8 cellular contexts compared by ENCODE assay signal in genomic region chr6:158972241-158973233, GRCh38. TPM values are rescaled to one million over a fixed set of nuclear protein-coding genes. Genes with fewer than 3 reads are reported as not detected.
DNase-seq lines count a peak whose midpoint lies in the region; ATAC-seq, FAIRE-seq and TF ChIP-seq lines count a peak whose summit lies in the region.

No MANE protein-coding gene starts in this region.

- no peak overlapping the region for H2AFZ ChIP-seq in PC-3 (ENCODE audit: low read length)

- POLR2A ChIA-PET in PC-3 (lab: Charles Lee; ENCODE audit: unreplicated experiment) = no interaction called here
- POLR2A ChIA-PET in activated CD4-positive, alpha-beta T cell treated with anti-CD3 and anti-CD28 coated beads, Interleukin-2, amount 10 ng/mL, durations not matched to agents 7 days and 5 days (lab: Charles Lee) = interaction anchor here (0.6 kb wide), 1 partner anchor 313 kb away, joined by 3 read pairs; no protein-coding TSS in a partner anchor

- peaks cover 7% of the 10 kb centered on the region; the same call in 1 of the 2 replicates for H3K36me3 ChIP-seq in PC-3 (ENCODE audit: low read depth, low read length)

- no peaks in the 10 kb centered on the region for H3K27me3 Mint-ChIP-seq in effector memory CD8-positive, alpha-beta T cell
- no peaks in the 10 kb centered on the region for H3K27me3 Mint-ChIP-seq in memory B cell
- peaks cover 2% of the 10 kb centered on the region for H3K27me3 Mint-ChIP-seq in activated CD4-positive, alpha-beta T cell treated with anti-CD3 and anti-CD28 coated beads, Interleukin-2, amount 10 ng/mL, durations not matched to agents 7 days and 5 days

- H3K27ac ChIP-seq in PC-3 (ENCODE audit: low read length) = no peak overlapping the region

- H3K27ac Mint-ChIP-seq in effector memory CD8-positive, alpha-beta T cell = no peak overlapping the region
- H3K27ac Mint-ChIP-seq in memory B cell = peak overlapping the region; percentile 53
- H3K27ac Mint-ChIP-seq in activated CD4-positive, alpha-beta T cell treated with anti-CD3 and anti-CD28 coated beads, Interleukin-2, amount 10 ng/mL, durations not matched to agents 7 days and 5 days = no peak overlapping the region

- H3K79me2 ChIP-seq in PC-3 (ENCODE audit: low read length) = no peaks in the 10 kb centered on the region

- FAIRE-seq in HTR-8/SVneo (lab: Jason Lieb, UNC) = no peak

- no peaks in the 10 kb centered on the region for H3K27me3 ChIP-seq in PC-3 (ENCODE audit: low read length)

- H3K4me1 Mint-ChIP-seq in effector memory CD8-positive, alpha-beta T cell (ENCODE audit: low read depth in 2 of 2) = peaks cover 2 to 7% of the 10 kb centered on the region in 2 donors
- H3K4me1 Mint-ChIP-seq in memory B cell = no peaks in the 10 kb centered on the region
- H3K4me1 Mint-ChIP-seq in activated CD4-positive, alpha-beta T cell treated with anti-CD3 and anti-CD28 coated beads, Interleukin-2, amount 10 ng/mL, durations not matched to agents 7 days and 5 days = no peaks in the 10 kb centered on the region

- no TSS peak for BruUV-seq in PC-3 (replicated peaks; lab: Mats Ljungman, UMichigan)

- no peak overlapping the region for H3K4me3 ChIP-seq in PC-3 (ENCODE audit: low read length)

- H3K9ac ChIP-seq in PC-3 (ENCODE audit: low read length) = no peak overlapping the region

- no peak overlapping the region for H3K4me3 Mint-ChIP-seq in effector memory CD8-positive, alpha-beta T cell
- no peak overlapping the region for H3K4me3 Mint-ChIP-seq in memory B cell
- H3K4me3 Mint-ChIP-seq in activated CD4-positive, alpha-beta T cell treated with anti-CD3 and anti-CD28 coated beads, Interleukin-2, amount 10 ng/mL, durations not matched to agents 7 days and 5 days = no peak overlapping the region

- H4K20me1 ChIP-seq in PC-3 (ENCODE audit: low read length) = no peaks in the 10 kb centered on the region

- CTCF ChIA-PET in PC-3 (lab: Charles Lee) = interaction anchor here (0.6 kb wide), 1 partner anchor 177 kb away, joined by 3 read pairs; no protein-coding TSS in a partner anchor
- CTCF ChIA-PET in activated CD4-positive, alpha-beta T cell treated with anti-CD3 and anti-CD28 coated beads, Interleukin-2, amount 10 ng/mL, durations not matched to agents 7 days and 5 days (lab: Charles Lee) = interaction anchor here (0.6 to 2.0 kb wide), 12 partner anchors 8 to 766 kb away, joined by 3 to 6 read pairs (median 3); no protein-coding TSS in a partner anchor

- H3F3A ChIP-seq in PC-3 (ENCODE audit: low read length, unreplicated experiment) = no peaks in the 10 kb centered on the region

- intact Hi-C loops in PC-3 (cut with micrococcal nuclease) = loop anchor here (1.0 to 5.0 kb wide), 4 partner anchors 105 to 268 kb away; no protein-coding TSS in a partner anchor

- peak; percentile 66 for TF ChIP-seq CTCF in PC-3 (conservative IDR thresholded peaks at IDR 0.05; ENCODE audit: low read depth, low read length)

- no peaks in the 10 kb centered on the region for H3K36me3 Mint-ChIP-seq in effector memory CD8-positive, alpha-beta T cell (ENCODE audit: insufficient read depth)
- peaks cover 7% of the 10 kb centered on the region for H3K36me3 Mint-ChIP-seq in memory B cell
- H3K36me3 Mint-ChIP-seq in activated CD4-positive, alpha-beta T cell treated with anti-CD3 and anti-CD28 coated beads, Interleukin-2, amount 10 ng/mL, durations not matched to agents 7 days and 5 days (ENCODE audit: low read depth) = peaks cover 9% of the 10 kb centered on the region

- ATAC-seq in PC-3 = peak; percentile 37
- peak; percentile 86 for ATAC-seq in effector memory CD8-positive, alpha-beta T cell (replicated peaks)
- peak; percentile 81 for ATAC-seq in memory B cell (ENCODE audit: low read depth)
- ATAC-seq in HG03439 (IDR thresholded peaks at IDR 0.05; ENCODE audit: unreplicated experiment) = no peak

- H3K4me1 ChIP-seq in PC-3 (ENCODE audit: insufficient read depth, low read length) = peaks cover 4% of the 10 kb centered on the region; the same call in 1 of the 2 replicates

- no peak overlapping the region for H3K4me2 ChIP-seq in PC-3 (ENCODE audit: low read length)

- DNase-seq in DMS 273 (lab: John Stamatoyannopoulos, UW; ENCODE audit: unreplicated experiment) (peak; percentile 75), HTR-8/SVneo (ENCODE audit: insufficient read length, low spot score) (peak; percentile 51), PC-3 (peak; percentile 75), memory B cell (ENCODE audit: low spot score in 2 of 2) (peak in 1 of 2 donors; percentile 51)
- DNase-seq in effector memory CD8-positive, alpha-beta T cell = peak in 1 of 3 experiments; percentile 9
- no peak for DNase-seq in activated CD4-positive, alpha-beta T cell treated with anti-CD3 and anti-CD28 coated beads, Interleukin-2, amount 10 ng/mL, durations not matched to agents 7 days and 5 days
- no peak for DNase-seq in activated CD4-positive, alpha-beta T cell treated with anti-CD3 and anti-CD28 coated beads, Interleukin-2, amount 50 U/mL, for 1 hour

- H3K9me3 ChIP-seq in PC-3 (ENCODE audit: low read length) = 0 out of 2 replicates have a peak, but pooled peaks cover 5% of the 10 kb centered on the region

- no peaks in the 10 kb centered on the region for H3K9me2 ChIP-seq in PC-3 (replicated peaks; ENCODE audit: low read length)

- H3K9me3 Mint-ChIP-seq in effector memory CD8-positive, alpha-beta T cell = peaks cover 0 to 7% of the 10 kb centered on the region in 2 donors
- peaks cover 7% of the 10 kb centered on the region for H3K9me3 Mint-ChIP-seq in memory B cell
- peaks cover 15% of the 10 kb centered on the region for H3K9me3 Mint-ChIP-seq in activated CD4-positive, alpha-beta T cell treated with anti-CD3 and anti-CD28 coated beads, Interleukin-2, amount 10 ng/mL, durations not matched to agents 7 days and 5 days

RNA-seq across cellular contexts. Expression of gene RSPH3, which starts 27.5 kb away (rescaled TPM):
- total RNA-seq in PC-3 (2014; rRNA removed) = 2.9 and 3.1 TPM in 2 replicates
- 1 to 10 TPM; 2.4 to 2.9 TPM for total RNA-seq in activated CD4-positive, alpha-beta T cell treated with anti-CD3 and anti-CD28 coated beads, Interleukin-2, amount 10 ng/mL, durations not matched to agents 7 days and 5 days

Comparison
In these comparisons a context has a peak if more than half of its experiments do, and no peak if none do; other contexts are left out.
1. DNase-seq: peak in DMS 273 (single experiment), HTR-8/SVneo (single experiment) and PC-3 (single experiment); none in activated CD4-positive, alpha-beta T cell treated with anti-CD3 and anti-CD28 coated beads, Interleukin-2, amount 10 ng/mL, durations not matched to agents 7 days and 5 days (single experiment) and activated CD4-positive, alpha-beta T cell treated with anti-CD3 and anti-CD28 coated beads, Interleukin-2, amount 50 U/mL, for 1 hour (single experiment).